Comparison of ENCODE assay signal across 15 cellular contexts in the genomic region with DNA sequence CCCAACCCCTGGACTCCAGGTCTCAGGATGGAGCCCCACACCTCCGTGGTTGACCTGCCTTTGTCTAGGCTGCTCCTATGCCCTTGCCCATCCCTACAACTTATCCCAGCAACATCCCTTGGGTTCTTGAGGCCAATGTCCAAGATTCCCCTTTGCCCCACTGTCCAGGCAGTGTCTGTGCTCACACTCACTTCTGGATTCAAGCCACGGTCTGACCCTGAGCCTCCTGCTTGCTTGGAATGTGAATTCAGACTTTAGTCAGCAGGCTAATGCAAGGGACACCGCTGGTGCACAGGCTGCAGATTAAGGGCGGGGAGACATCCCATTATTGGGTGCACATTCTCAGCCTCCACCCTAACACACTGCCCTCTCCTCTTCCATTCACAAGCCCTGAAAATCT.
"Had no signal": no experiment of that assay in that cellular context is flagged by ENCODE, and none has a peak within 500 bp of the region (broad histone marks: within the 10 kb centered on the region; RNA-seq: fewer than 3 reads in every experiment).

No MANE protein-coding gene starts in this region.

- H3K36me3 ChIP-seq: gastrocnemius medialis, heart left ventricle, transverse colon had no signal

- DNase-seq: activated CD4-positive, alpha-beta T cell treated with anti-CD3 and anti-CD28 coated beads, Interleukin-2, amount 50 U/mL, for 4 hours; activated naive CD4-positive, alpha-beta T cell treated with Interleukin-2 at 50 U/mL for 16 hours; aorta; dermis blood vessel endothelial cell; effector memory CD8-positive, alpha-beta T cell; gastrocnemius medialis; heart left ventricle; naive B cell; stimulated activated CD4-positive, alpha-beta T cell treated with anti-CD3 and anti-CD28 coated beads, Interleukin-4, amount 100 ng/mL, for 1 hour; stimulated activated naive CD4-positive, alpha-beta T cell; transverse colon had no signal

- H3K79me2 ChIP-seq: parathyroid adenoma had no signal

- ATAC-seq: activated CD4-positive, CD25-positive, alpha-beta regulatory T cell treated with anti-CD3 and anti-CD28 coated beads, Interleukin-2, amount 50 U/mL, for 24 hours; activated T-helper 17 cell treated with anti-CD3 and anti-CD28 coated beads, Interleukin-2, amount 50 U/mL, for 72 hours; effector memory CD8-positive, alpha-beta T cell; gastrocnemius medialis; heart left ventricle; left lobe of liver had no signal

- H3K9ac ChIP-seq: parathyroid adenoma had no signal

- H3K9me3 ChIP-seq: gastrocnemius medialis, heart left ventricle, transverse colon had no signal

- H2AFZ ChIP-seq: parathyroid adenoma had no signal

- H3K4me1 ChIP-seq: gastrocnemius medialis, heart left ventricle, parathyroid adenoma, transverse colon had no signal

- H3K27me3 ChIP-seq: gastrocnemius medialis, heart left ventricle, transverse colon had no signal

- H3K27ac ChIP-seq: gastrocnemius medialis, heart left ventricle, parathyroid adenoma, transverse colon had no signal

- H3K4me3 ChIP-seq: gastrocnemius medialis, heart left ventricle, transverse colon had no signal
